ENCODE assay signal across 10 cellular contexts in genomic region chr16:56683424-56684162, GRCh38. TPM values are rescaled to one million over a fixed set of nuclear protein-coding genes. Genes with fewer than 3 reads are reported as not detected.
DNase-seq lines count a peak whose midpoint lies in the region; ATAC-seq and TF ChIP-seq lines count a peak whose summit lies in the region.
"Had no signal": no experiment of that assay in that cellular context is flagged by ENCODE, and none has a peak within 500 bp of the region (broad histone marks: within the 10 kb centered on the region; RNA-seq: fewer than 3 reads in every experiment).

No MANE protein-coding gene starts in this region.

- DNase-seq in activated T-cell treated with anti-CD3 and anti-CD28 coated beads, Interleukin-2, amount 50 U/mL, for 72 hours, result no peak
- no peak for DNase-seq in activated T-cell treated with anti-CD3 and anti-CD28 coated beads, Interleukin-2, amount 50 U/mL, for 1 hour
- DNase-seq in body of pancreas (peak; percentile 35 to 58 (median 48)), right lobe of liver (peak in 2 of 3 donors; percentile 60 to 73), tibial artery (no peak), AG08396 (ENCODE audit: low spot score) (no peak)
- DNase-seq: activated CD4-positive, alpha-beta T cell treated with anti-CD3 and anti-CD28 coated beads, Interleukin-2, amount 50 U/mL, for 4 hours had no signal

- H3K27me3 Mint-ChIP-seq in activated T-cell treated with anti-CD3 and anti-CD28 coated beads, Interleukin-2, amount 50 U/mL, for 72 hours (ENCODE audit: low read depth), result no peaks in the 10 kb centered on the region

- H3K9me3 Mint-ChIP-seq in activated T-cell treated with anti-CD3 and anti-CD28 coated beads, Interleukin-2, amount 50 U/mL, for 72 hours, result no peaks in the 10 kb centered on the region

- H3K36me3 ChIP-seq in body of pancreas (replicated peaks in 1 of 2; ENCODE audit: insufficient read depth in 1 of 2, low read depth in 2 of 2) (no peaks in the 10 kb centered on the region), right lobe of liver (peaks cover 0 to 5% (median 0%) of the 10 kb centered on the region in 4 donors), tibial artery (peaks cover 6 to 25% (median 14%) of the 10 kb centered on the region in 3 donors)

- TF ChIP-seq CTCF in body of pancreas (IDR thresholded peaks at IDR 0.05), result no peak
- no peak for TF ChIP-seq CTCF in right lobe of liver (IDR thresholded peaks at IDR 0.05)
- no peak for TF ChIP-seq CTCF in tibial artery (IDR thresholded peaks at IDR 0.05)

- H3K36me3 Mint-ChIP-seq in activated T-cell treated with anti-CD3 and anti-CD28 coated beads, Interleukin-2, amount 50 U/mL, for 72 hours (ENCODE audit: insufficient read depth in 2 of 2), result peaks cover 4 to 6% of the 10 kb centered on the region in 2 donors

- no peak overlapping the region for H3K27ac Mint-ChIP-seq in activated T-cell treated with anti-CD3 and anti-CD28 coated beads, Interleukin-2, amount 50 U/mL, for 72 hours

- H3K4me1 ChIP-seq in body of pancreas (peaks cover 63% of the 10 kb centered on the region), right lobe of liver (peaks cover 0 to 21% (median 5%) of the 10 kb centered on the region in 4 donors), tibial artery (peaks cover 0 to 39% (median 10%) of the 10 kb centered on the region in 4 donors)

- 15 to 25% methylated on average over 5 of the region's 5 CpGs for WGBS in body of pancreas, 2 donors
- WGBS in right lobe of liver (ENCODE audit: insufficient coverage, low coverage, low lambda C conversion rate, missing lambda C conversion rate), result 28% methylated on average over 4 of the region's 5 CpGs

- H3K4me3 ChIP-seq in body of pancreas (peak overlapping the region; percentile 60 to 64), right lobe of liver (peak overlapping the region; percentile 54 to 82 (median 71)), tibial artery (peak overlapping the region; percentile 80 to 82)

- intact Hi-C loops in body of pancreas (cut with DNase I), result no loop called here
- intact Hi-C loops in right lobe of liver (cut with DNase I), result no loop called here
- intact Hi-C loops in tibial artery (cut with DNase I; ENCODE audit: low total_unique reads), result loop anchor here (5.0 kb wide), 1 partner anchor 76 kb away; the partner anchor contains the start of gene MT2A

- ATAC-seq in activated T-cell treated with anti-CD3 and anti-CD28 coated beads, Interleukin-2, amount 50 U/mL, for 72 hours (replicated peaks in 1 of 2), result no peak
- ATAC-seq in body of pancreas, result no peak
- ATAC-seq in right lobe of liver, result peak in 2 of 4 donors; percentile 1 to 7
- ATAC-seq in HG03025 (IDR thresholded peaks at IDR 0.05; ENCODE audit: low FRiP score, unreplicated experiment), result no peak
- ATAC-seq in HG03378 (IDR thresholded peaks at IDR 0.05; ENCODE audit: unreplicated experiment), result no peak

- H3K27ac ChIP-seq in body of pancreas, result peak overlapping the region; percentile 65 to 93 (median 88)
- peak overlapping the region; percentile 74 to 83 (median 76) for H3K27ac ChIP-seq in right lobe of liver
- H3K27ac ChIP-seq in tibial artery, result peak overlapping the region; percentile 87 to 88

- no peaks in the 10 kb centered on the region for H3K9me3 ChIP-seq in body of pancreas
- no peaks in the 10 kb centered on the region for H3K9me3 ChIP-seq in right lobe of liver
- peaks cover 0 to 10% (median 0%) of the 10 kb centered on the region in 3 donors for H3K9me3 ChIP-seq in tibial artery

- H3K4me3 Mint-ChIP-seq in activated T-cell treated with anti-CD3 and anti-CD28 coated beads, Interleukin-2, amount 50 U/mL, for 72 hours, result peak overlapping the region; percentile 94 to 96

- H3K4me1 Mint-ChIP-seq in activated T-cell treated with anti-CD3 and anti-CD28 coated beads, Interleukin-2, amount 50 U/mL, for 72 hours (ENCODE audit: low read depth), result peaks cover 38% of the 10 kb centered on the region

- H3K27me3 ChIP-seq in body of pancreas, result no peaks in the 10 kb centered on the region
- no peaks in the 10 kb centered on the region for H3K27me3 ChIP-seq in right lobe of liver
- no peaks in the 10 kb centered on the region for H3K27me3 ChIP-seq in tibial artery

- TF ChIP-seq POLR2A in body of pancreas (IDR thresholded peaks at IDR 0.05) (peak in 2 of 3 donors; percentile 17 to 45), right lobe of liver (IDR thresholded peaks at IDR 0.05) (peak; percentile 21)

RNA-seq across cellular contexts. Expression of gene MT1X, which starts 1.3 kb away (rescaled TPM):
- 10 to 100 TPM; 39.4 to 39.8 TPM for total RNA-seq in activated T-cell treated with anti-CD3 and anti-CD28 coated beads, Interleukin-2, amount 50 U/mL, for 72 hours
- total RNA-seq in body of pancreas, result 1,000 to 10,000 TPM in 1 of 2 donors, 100 to 1,000 TPM in 1; 430 to 1,140 TPM
- 1,000 to 10,000 TPM in 4 of 6 experiments, 100 to 1,000 TPM in 2; 808 to 2,440 (median 1,620) TPM for total RNA-seq in right lobe of liver

RNA-seq across cellular contexts. Expression of gene MT1H, which starts 14.0 kb away (rescaled TPM):
- total RNA-seq in activated T-cell treated with anti-CD3 and anti-CD28 coated beads, Interleukin-2, amount 50 U/mL, for 72 hours, result 10 to 100 TPM in 1 of 2 donors, 1 to 10 TPM in 1; 9.6 to 37.5 TPM
- total RNA-seq in body of pancreas (1 to 10 TPM; 4.9 to 8.8 TPM), right lobe of liver (1,000 to 10,000 TPM in 2 of 6 experiments, 100 to 1,000 TPM in 2, under 1 TPM in 1, not detected in 1; 0.74 to 1,258 (median 358) TPM)
- total RNA-seq: kidney epithelial cell had no signal

RNA-seq across cellular contexts. Expression of gene MT1G, which starts 15.7 kb away (rescaled TPM):
- 10 to 100 TPM; 26.8 to 45.6 TPM for total RNA-seq in activated T-cell treated with anti-CD3 and anti-CD28 coated beads, Interleukin-2, amount 50 U/mL, for 72 hours
- total RNA-seq in body of pancreas (100 to 1,000 TPM in 1 of 2 donors, 10 to 100 TPM in 1; 95.2 to 413 TPM), right lobe of liver (1,000 to 10,000 TPM in 4 of 6 experiments, 100 to 1,000 TPM in 2; 490 to 8,056 (median 1,365) TPM)

RNA-seq across cellular contexts. Expression of gene MT1F, which starts 25.8 kb away (rescaled TPM):
- 10 to 100 TPM; 39.1 to 48.4 TPM for total RNA-seq in activated T-cell treated with anti-CD3 and anti-CD28 coated beads, Interleukin-2, amount 50 U/mL, for 72 hours
- total RNA-seq in body of pancreas, result 10 to 100 TPM; 27.5 to 92.0 TPM
- 100 to 1,000 TPM in 4 of 6 experiments, 10 to 100 TPM in 2; 10.1 to 934 (median 197) TPM for total RNA-seq in right lobe of liver

RNA-seq across cellular contexts. Expression of gene MT1B, which starts 31.9 kb away (rescaled TPM):
- total RNA-seq in activated T-cell treated with anti-CD3 and anti-CD28 coated beads, Interleukin-2, amount 50 U/mL, for 72 hours, result not detected
- total RNA-seq in body of pancreas (not detected), right lobe of liver (1 to 10 TPM in 3 of 6 experiments, not detected in 3; 1.6 to 7.7 (median 2.2) TPM)
- total RNA-seq: kidney epithelial cell had no signal

Comparison
In these comparisons a context has a peak if more than half of its experiments do, and no peak if none do; other contexts are left out.
1. DNase-seq: peak in body of pancreas (4 of 4) and right lobe of liver (2 of 3); none in activated T-cell treated with anti-CD3 and anti-CD28 coated beads, Interleukin-2, amount 50 U/mL, for 72 hours (0 of 2), activated T-cell treated with anti-CD3 and anti-CD28 coated beads, Interleukin-2, amount 50 U/mL, for 1 hour (single experiment), tibial artery (0 of 2) and AG08396 (single experiment).
2. RNA of gene MT1X, which starts 1.3 kb away (total RNA-seq): 808 to 2,440 TPM in right lobe of liver and 430 to 1,140 TPM in body of pancreas; 39.4 to 39.8 TPM in activated T-cell treated with anti-CD3 and anti-CD28 coated beads, Interleukin-2, amount 50 U/mL, for 72 hours; every median in the first group is over 10 times any median in the second.
3. Peak in every context shown above with its lines, with median percentiles within 50 percentile points of each other: H3K27ac ChIP-seq and H3K4me3 ChIP-seq.